ENCODE assay signal across 8 cellular contexts in genomic region chr6:152490971-152491378, GRCh38.
DNase-seq lines count a peak whose midpoint lies in the region; FAIRE-seq and TF ChIP-seq lines count a peak whose summit lies in the region.
"Not testable (repeated sequence)": the region's sequence is repeated elsewhere in the genome, so short reads cannot be mapped to it uniquely, and the experiment has no call there.

No MANE protein-coding gene starts in this region.

- not testable (repeated sequence) for H3K9ac ChIP-seq in H1 (replicated peaks in 1 of 4; ENCODE audit: extremely low read depth in 1 of 4, low read depth in 3 of 4, low read length in 3 of 4); mesendoderm (ENCODE audit: low read length)
- peak overlapping the region; percentile 10 for H3K9ac ChIP-seq in skeletal muscle satellite cell (ENCODE audit: low read depth, low read length)

- TF ChIP-seq CTCF in HFFc6 (IDR thresholded peaks at IDR 0.05); astrocyte of the cerebellum (IDR thresholded peaks at IDR 0.05; ENCODE audit: low read depth, low read length, missing control alignments); H1 (IDR thresholded peaks at IDR 0.05; ENCODE audit: control extremely low read depth in 1 of 3, insufficient read depth in 1 of 3, low read depth in 1 of 3, low read length in 3 of 3); fibroblast of the aortic adventitia (IDR thresholded peaks at IDR 0.05; ENCODE audit: insufficient read depth, low read length): not testable (repeated sequence)

- not testable (repeated sequence) for H2AK5ac ChIP-seq in H1 (ENCODE audit: low read depth, low read length); mesendoderm (ENCODE audit: low read length)

- H3K18ac ChIP-seq in H1 (ENCODE audit: extremely low read depth, low read length); mesendoderm (ENCODE audit: low read length): not testable (repeated sequence)

- H2BK120ac ChIP-seq in H1 (replicated peaks; ENCODE audit: low read depth, low read length); mesendoderm (ENCODE audit: low read depth, low read length): not testable (repeated sequence)

- POLR2A ChIA-PET in H1 (lab: Charles Lee; ENCODE audit: partially characterized antibody): not testable (repeated sequence)

- H3K79me1 ChIP-seq in H1 (ENCODE audit: low read depth, low read length); mesendoderm (ENCODE audit: low read length): not testable (repeated sequence)

- H3K4me2 ChIP-seq in H1 (ENCODE audit: insufficient read depth in 1 of 2, low read depth in 2 of 2, low read length in 2 of 2); mesendoderm (ENCODE audit: low read length); skeletal muscle satellite cell (ENCODE audit: low read length): not testable (repeated sequence)

- H4K5ac ChIP-seq in H1 (ENCODE audit: insufficient read length, low read depth, low read length); mesendoderm (ENCODE audit: low read length): not testable (repeated sequence)

- not testable (repeated sequence) for H4K91ac ChIP-seq in H1 (replicated peaks; ENCODE audit: insufficient read length, low read length)

- H2BK12ac ChIP-seq in H1 (ENCODE audit: low read depth, low read length): not testable (repeated sequence)

- H2BK20ac ChIP-seq in H1 (ENCODE audit: low read length): not testable (repeated sequence)

- peaks cover 15% of the 10 kb centered on the region for H3K9me3 Mint-ChIP-seq in HFFc6

- DNase-seq in AG08396 (ENCODE audit: low spot score) (peak; percentile 10), HFFc6 (peak; percentile 76), RPMI7951 (ENCODE audit: low read depth) (peak; percentile 67), astrocyte of the cerebellum (ENCODE audit: low read depth) (peak; percentile 13), fibroblast of the aortic adventitia (ENCODE audit: low read depth) (peak; percentile 72), mesendoderm (peak; percentile 10)
- DNase-seq in H1 (ENCODE audit: low read depth in 1 of 2, low spot score in 2 of 2): not testable (repeated sequence)

- H2BK15ac ChIP-seq in H1 (ENCODE audit: low read length); mesendoderm (replicated peaks; ENCODE audit: low read depth): not testable (repeated sequence)

- not testable (repeated sequence) for H3K4me1 ChIP-seq in H1 (replicated peaks in 1 of 4; ENCODE audit: control insufficient read depth in 3 of 4, insufficient read depth in 4 of 4, low read length in 3 of 4); mesendoderm (ENCODE audit: control insufficient read depth, low read depth, low read length)
- H3K4me1 ChIP-seq in skeletal muscle satellite cell (ENCODE audit: control insufficient read depth, insufficient read depth, low read length): peaks cover 12% of the 10 kb centered on the region

- H3K56ac ChIP-seq in H1 (replicated peaks; ENCODE audit: insufficient read length, low read depth, low read length); mesendoderm (ENCODE audit: low read length): not testable (repeated sequence)

- H3K27me3 Mint-ChIP-seq in HFFc6 (ENCODE audit: insufficient read depth): not testable (repeated sequence)

- H3K27ac Mint-ChIP-seq in HFFc6: peak overlapping the region; percentile 91

- peaks cover 12% of the 10 kb centered on the region; the same call in 1 of the 2 replicates for H3K4me1 Mint-ChIP-seq in HFFc6 (ENCODE audit: low read depth)

- H3K27ac ChIP-seq in H1 (ENCODE audit: low read depth, low read length); mesendoderm (ENCODE audit: low read depth, low read length): not testable (repeated sequence)

- H4K20me1 ChIP-seq in H1 (replicated peaks in 1 of 2; ENCODE audit: control insufficient read depth in 1 of 2, insufficient read depth in 2 of 2, low read length in 2 of 2): not testable (repeated sequence)

- not testable (repeated sequence) for TF ChIP-seq RAD21 in H1 (IDR thresholded peaks at IDR 0.05 in 1 of 2, conservative IDR thresholded peaks at IDR 0.05 in 1 of 2; ENCODE audit: low read depth in 2 of 2, low read length in 2 of 2)

- H4K8ac ChIP-seq in H1 (ENCODE audit: extremely low read depth, insufficient read depth, low read length); mesendoderm (ENCODE audit: low read depth, low read length): not testable (repeated sequence)

- not testable (repeated sequence) for H2BK5ac ChIP-seq in H1 (ENCODE audit: low read depth, low read length); mesendoderm (ENCODE audit: low read length)

- H3K36me3 Mint-ChIP-seq in HFFc6 (ENCODE audit: low read depth): peaks cover 28% of the 10 kb centered on the region

- 89% methylated on average over 5 of the region's 5 CpGs; no CpG with 5 or more reads in 1 of the 2 experiments for WGBS in H1 (ENCODE audit: extremely low coverage in 1 of 2, insufficient coverage in 1 of 2, insufficient read length in 1 of 2, insufficient replicate concordance in 2 of 2, low coverage in 1 of 2, low lambda C conversion rate in 2 of 2, missing lambda C conversion rate in 1 of 2), 2 experiments
- no CpG with 5 or more reads among the region's 5 CpGs for WGBS in mesendoderm (ENCODE audit: extremely low coverage, insufficient coverage, low lambda C conversion rate)

- not testable (repeated sequence) for TF ChIP-seq POLR2A in H1 (IDR thresholded peaks at IDR 0.05; ENCODE audit: control extremely low read depth in 1 of 2, low read depth in 2 of 2, low read length in 2 of 2)

- not testable (repeated sequence) for H3K27me3 ChIP-seq in H1 (replicated peaks in 1 of 4; ENCODE audit: control insufficient read depth in 3 of 4, extremely low read depth in 1 of 4, insufficient read depth in 3 of 4, low read length in 3 of 4); mesendoderm (ENCODE audit: insufficient read depth, low read length, poor library complexity); skeletal muscle satellite cell (ENCODE audit: control insufficient read depth, insufficient read depth, low read length)

- CTCF ChIA-PET in H1 (lab: Charles Lee; ENCODE audit: partially characterized antibody): not testable (repeated sequence)

- not testable (repeated sequence) for H3K14ac ChIP-seq in H1 (ENCODE audit: insufficient read length)

- not testable (repeated sequence) for H3K4me3 ChIP-seq in astrocyte of the cerebellum (ENCODE audit: low read depth, low read length); H1 (ENCODE audit: extremely low read depth in 1 of 4, insufficient read depth in 2 of 4, low read depth in 3 of 4, low read length in 4 of 4); fibroblast of the aortic adventitia (ENCODE audit: low read depth, low read length); mesendoderm (ENCODE audit: low read length); skeletal muscle satellite cell (ENCODE audit: low read length)

- peak overlapping the region; percentile 29 for H3K4me3 Mint-ChIP-seq in HFFc6

- FAIRE-seq in H1 (lab: Jason Lieb, UNC): not testable (repeated sequence)

- H3K9me3 ChIP-seq in H1 (ENCODE audit: insufficient read depth in 2 of 2, low read depth in 1 of 2, low read length in 1 of 2); skeletal muscle satellite cell (replicated peaks; ENCODE audit: low read length): not testable (repeated sequence)

- not testable (repeated sequence) for H3K23me2 ChIP-seq in H1 (ENCODE audit: low read depth, low read length)

- not testable (repeated sequence) for H2AFZ ChIP-seq in H1 (ENCODE audit: low read length)

- H3K36me3 ChIP-seq in H1 (ENCODE audit: control insufficient read depth in 2 of 4, insufficient read depth in 4 of 4, low read length in 3 of 4); mesendoderm (ENCODE audit: control insufficient read depth, insufficient read depth, low read length); skeletal muscle satellite cell (ENCODE audit: insufficient read depth, low read length): not testable (repeated sequence)

- H3K79me2 ChIP-seq in H1 (ENCODE audit: control insufficient read depth in 1 of 2, insufficient read depth in 2 of 2, low read length in 2 of 2); mesendoderm (ENCODE audit: control insufficient read depth, insufficient read depth, low read length): not testable (repeated sequence)

- not testable (repeated sequence) for H3K4ac ChIP-seq in H1 (replicated peaks; ENCODE audit: insufficient read length, low read depth, low read length); mesendoderm (ENCODE audit: low read depth, low read length)

- H3K23ac ChIP-seq in H1 (ENCODE audit: insufficient read length); mesendoderm (ENCODE audit: low read length): not testable (repeated sequence)

- TF ChIP-seq EP300 in H1 (IDR thresholded peaks at IDR 0.05; ENCODE audit: borderline replicate concordance in 1 of 2, low read depth in 2 of 2, low read length in 2 of 2): not testable (repeated sequence)

- in situ Hi-C loops in astrocyte of the cerebellum (cut with HindIII; ENCODE audit: low sequenced_read_pairs): not testable (repeated sequence)

TF ChIP-seq in H1, 55 proteins besides CTCF, POLR2A, EP300 and RAD21:
- 0 out of 2 replicates have a peak, but pooled peaks have one; percentile 24 for TF ChIP-seq TEAD4 (IDR thresholded peaks at IDR 0.05; ENCODE audit: low read depth, low read length)
